In the genomic region with DNA sequence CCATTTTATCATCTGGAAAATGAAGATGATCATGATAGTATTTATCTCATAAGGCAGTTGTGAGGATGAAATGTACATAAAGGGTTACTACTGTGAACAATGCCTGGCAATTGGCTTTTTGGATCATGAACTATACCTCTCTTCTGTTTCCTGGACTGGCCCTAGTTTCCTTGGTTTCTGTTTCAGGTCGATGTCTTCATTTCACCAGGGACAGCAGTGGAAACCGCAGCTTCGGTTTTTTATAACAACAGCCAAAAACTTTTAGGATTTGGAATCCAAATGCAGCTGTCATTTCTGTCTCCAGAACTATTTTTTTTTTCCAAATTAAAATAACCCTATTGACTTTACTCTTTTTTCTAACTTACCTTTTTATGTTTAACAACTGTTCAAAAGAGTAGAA, we compare ENCODE assay signal across 21 cellular contexts.
A peak's percentile ranks its signal among the peaks of the same experiment; 100 is the strongest.
DNase-seq lines count a peak whose midpoint lies in the region; ATAC-seq and TF ChIP-seq lines count a peak whose summit lies in the region.
"Had no signal": no experiment of that assay in that cellular context is flagged by ENCODE, and none has a peak within 500 bp of the region (broad histone marks: within the 10 kb centered on the region; RNA-seq: fewer than 3 reads in every experiment).

No MANE protein-coding gene starts in this region.

- H3K4me1 Mint-ChIP-seq in neural progenitor cell: peaks cover 42% of the 10 kb centered on the region
- H3K4me1 Mint-ChIP-seq: central memory CD8-positive, alpha-beta T cell; nephron progenitor cell had no signal

- H3K27ac ChIP-seq in neural progenitor cell (no peak overlapping the region), thyroid gland (no peak overlapping the region), gastroesophageal sphincter (no peak overlapping the region)

- peak; percentile 58 for DNase-seq in AG20443 (ENCODE audit: low spot score)
- DNase-seq in M059J (ENCODE audit: low read depth): peak; percentile 39
- peak; percentile 26 to 58 for DNase-seq in dermis microvascular lymphatic vessel endothelial cell (ENCODE audit: low read depth in 2 of 2)
- DNase-seq in neural progenitor cell (ENCODE audit: low spot score): no peak
- no peak for DNase-seq in thyroid gland
- DNase-seq in DMS153 treated with DMSO at 0.1 percent for 48 hours (lab: John Stamatoyannopoulos, UW; ENCODE audit: unreplicated experiment): no peak
- no peak for DNase-seq in activated CD8-positive, alpha-beta memory T cell treated with anti-CD3 and anti-CD28 coated beads, Interleukin-2, amount 50 U/mL, for 48 hours
- DNase-seq: activated gamma-delta T cell; DND-41; effector CD8-positive, alpha-beta T cell; hippocampal formation; NCI-H1417; NCI-H2107; NCI-H524; nephron progenitor cell; SHP77; T-helper 1 cell had no signal

- H3K4me3 ChIP-seq in neural progenitor cell (no peak overlapping the region), thyroid gland (replicated peaks in 1 of 3) (no peak overlapping the region), gastroesophageal sphincter (no peak overlapping the region)

- H3K27me3 ChIP-seq in neural progenitor cell: no peaks in the 10 kb centered on the region
- H3K27me3 ChIP-seq in thyroid gland: no peaks in the 10 kb centered on the region
- no peaks in the 10 kb centered on the region for H3K27me3 ChIP-seq in gastroesophageal sphincter

- H3K9me3 ChIP-seq in neural progenitor cell (ENCODE audit: low read depth) (no peaks in the 10 kb centered on the region), thyroid gland (no peaks in the 10 kb centered on the region), gastroesophageal sphincter (no peaks in the 10 kb centered on the region)

- no peak overlapping the region for H3K4me2 ChIP-seq in neural progenitor cell

- H3F3A ChIP-seq in neural progenitor cell (ENCODE audit: low read depth): peaks cover 3% of the 10 kb centered on the region

- H3K27ac Mint-ChIP-seq in neural progenitor cell: peak overlapping the region; percentile 11
- H3K27ac Mint-ChIP-seq: mesothelial cell of epicardium, nephron progenitor cell, progenitor cell of endocrine pancreas had no signal

- peaks cover 4% of the 10 kb centered on the region for H3K27me3 Mint-ChIP-seq in neural progenitor cell (ENCODE audit: insufficient read depth, low read depth)
- H3K27me3 Mint-ChIP-seq: central memory CD8-positive, alpha-beta T cell had no signal

- H2AFZ ChIP-seq in neural progenitor cell (replicated peaks): no peak overlapping the region

- no peak overlapping the region for H3K9ac ChIP-seq in neural progenitor cell

- TF ChIP-seq EP300 in gastroesophageal sphincter (IDR thresholded peaks at IDR 0.05): no peak

- H3K79me2 ChIP-seq in neural progenitor cell (ENCODE audit: low read depth): no peaks in the 10 kb centered on the region

- H3K4me3 Mint-ChIP-seq in neural progenitor cell: no peak overlapping the region
- H3K4me3 Mint-ChIP-seq: central memory CD8-positive, alpha-beta T cell; mesothelial cell of epicardium; nephron progenitor cell had no signal

- H3K4me1 ChIP-seq in neural progenitor cell (peaks cover 29% of the 10 kb centered on the region), thyroid gland (no peaks in the 10 kb centered on the region), gastroesophageal sphincter (peaks cover 0 to 28% (median 0%) of the 10 kb centered on the region in 3 donors)

- WGBS in thyroid gland, 2 donors: 66 to 67% methylated on average over 3 of the region's 3 CpGs
- 38 to 43% methylated on average over 3 of the region's 3 CpGs for WGBS in gastroesophageal sphincter (ENCODE audit: low coverage in 1 of 2), 2 donors

- H3K36me3 Mint-ChIP-seq in neural progenitor cell: no peaks in the 10 kb centered on the region
- H3K36me3 Mint-ChIP-seq: mesothelial cell of epicardium had no signal

- H3K36me3 ChIP-seq in neural progenitor cell (no peaks in the 10 kb centered on the region), thyroid gland (no peaks in the 10 kb centered on the region), gastroesophageal sphincter (no peaks in the 10 kb centered on the region)

- TF ChIP-seq CTCF in neural progenitor cell (IDR thresholded peaks at IDR 0.05): no peak
- no peak for TF ChIP-seq CTCF in thyroid gland (IDR thresholded peaks at IDR 0.05)
- TF ChIP-seq CTCF in gastroesophageal sphincter (IDR thresholded peaks at IDR 0.05): no peak

- TF ChIP-seq POLR2A in thyroid gland (IDR thresholded peaks at IDR 0.05): no peak
- no peak for TF ChIP-seq POLR2A in gastroesophageal sphincter (IDR thresholded peaks at IDR 0.05)

- no peak for ATAC-seq in gastroesophageal sphincter

- no peaks in the 10 kb centered on the region for H3K9me3 Mint-ChIP-seq in neural progenitor cell
- H3K9me3 Mint-ChIP-seq: nephron progenitor cell had no signal

- intact Hi-C loops in thyroid gland (cut with DNase I): no loop called here

- no peaks in the 10 kb centered on the region for H4K20me1 ChIP-seq in neural progenitor cell (ENCODE audit: low read depth)

Comparison
In these comparisons a context has a peak if more than half of its experiments do, and no peak if none do; other contexts are left out.
1. DNase-seq: peak in AG20443 (single experiment), M059J (single experiment) and dermis microvascular lymphatic vessel endothelial cell (2 of 2); none in neural progenitor cell (single experiment), thyroid gland (0 of 2), DMS153 treated with DMSO at 0.1 percent for 48 hours (single experiment) and activated CD8-positive, alpha-beta memory T cell treated with anti-CD3 and anti-CD28 coated beads, Interleukin-2, amount 50 U/mL, for 48 hours (single experiment).